In the genomic region with DNA sequence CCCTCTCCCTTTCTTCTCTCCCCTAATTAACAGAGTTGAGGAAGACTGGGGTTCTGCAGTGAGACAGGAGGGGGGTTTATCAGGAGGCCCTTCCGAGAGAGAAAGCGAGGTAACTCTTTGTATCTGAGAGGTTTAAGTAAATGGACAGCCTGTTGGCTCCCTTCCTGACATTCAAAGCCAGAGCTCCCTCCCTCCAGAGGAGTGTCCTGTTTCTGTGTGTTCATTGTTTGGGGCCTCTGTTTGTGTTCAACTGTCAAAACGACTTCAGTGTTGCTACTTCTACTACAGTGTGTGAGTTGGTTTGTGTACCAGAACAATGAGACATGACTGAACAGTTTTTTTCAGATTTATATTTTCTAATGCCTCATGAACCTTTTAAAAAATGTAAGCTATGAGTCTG, we compare ENCODE assay signal across 16 cellular contexts.
DNase-seq lines count a peak whose midpoint lies in the region; ATAC-seq lines count a peak whose summit lies in the region.
"Had no signal": no experiment of that assay in that cellular context is flagged by ENCODE, and none has a peak within 500 bp of the region (broad histone marks: within the 10 kb centered on the region; RNA-seq: fewer than 3 reads in every experiment).

No MANE protein-coding gene starts in this region.

- intact Hi-C loops in left ventricle myocardium superior (cut with micrococcal nuclease): no loop called here
- intact Hi-C loops in activated naive CD4-positive, alpha-beta T cell treated with anti-CD3 and anti-CD28 coated beads for 36 hours (cut with micrococcal nuclease): no loop called here

- H3K4me1 ChIP-seq in neuron (ENCODE audit: insufficient read depth, low read length): peaks cover 15% of the 10 kb centered on the region

- DNase-seq in H7: peak; percentile 12
- peak in 39 of 61 donors; percentile 1 to 59 (median 17) for DNase-seq in caudate nucleus (lab: John Stamatoyannopoulos, UW)
- no peak for DNase-seq in left ventricle myocardium superior
- no peak for DNase-seq in activated naive CD4-positive, alpha-beta T cell treated with anti-CD3 and anti-CD28 coated beads for 36 hours
- no peak for DNase-seq in HuH-7 (ENCODE audit: low spot score)
- no peak for DNase-seq in NAMALWA (ENCODE audit: low spot score)
- DNase-seq in activated CD8-positive, alpha-beta T cell treated with anti-CD3 and anti-CD28 coated beads, Interleukin-2, amount 10 ng/mL, durations not matched to agents 7 days and 5 days: no peak
- DNase-seq: activated CD8-positive, alpha-beta memory T cell treated with anti-CD3 and anti-CD28 coated beads, Interleukin-2, amount 50 U/mL, for 4 hours; AML-193; DND-41; effector CD4-positive, alpha-beta T cell; HCEC 1CT; naive thymus-derived CD8-positive, alpha-beta T cell had no signal

- peak; percentile 84 for ATAC-seq in left ventricle myocardium superior
- no peak for ATAC-seq in activated CD8-positive, alpha-beta T cell treated with anti-CD3 and anti-CD28 coated beads, Interleukin-2, amount 10 ng/mL, durations not matched to agents 7 days and 5 days
- ATAC-seq: K562; naive thymus-derived CD8-positive, alpha-beta T cell; stimulated activated effector memory CD8-positive, alpha-beta T cell treated with anti-CD3 and anti-CD28 coated beads, Interleukin-12 subunit alpha, Interleukin-12 subunit beta, amount 100 ng/mL, for 72 hours had no signal

- H3K9me3 ChIP-seq in neuron (ENCODE audit: low read length): no peaks in the 10 kb centered on the region

- POLR2A ChIA-PET in activated CD8-positive, alpha-beta T cell treated with anti-CD3 and anti-CD28 coated beads, Interleukin-2, amount 10 ng/mL, durations not matched to agents 7 days and 5 days (lab: Charles Lee): no interaction called here

- H3K27ac Mint-ChIP-seq in activated naive CD4-positive, alpha-beta T cell treated with anti-CD3 and anti-CD28 coated beads for 36 hours: no peak overlapping the region
- no peak overlapping the region for H3K27ac Mint-ChIP-seq in activated CD8-positive, alpha-beta T cell treated with anti-CD3 and anti-CD28 coated beads, Interleukin-2, amount 10 ng/mL, durations not matched to agents 7 days and 5 days
- H3K27ac Mint-ChIP-seq: naive thymus-derived CD8-positive, alpha-beta T cell; stimulated activated effector memory CD8-positive, alpha-beta T cell treated with anti-CD3 and anti-CD28 coated beads, Interleukin-12 subunit alpha, Interleukin-12 subunit beta, amount 100 ng/mL, for 72 hours had no signal

- no peaks in the 10 kb centered on the region for H3K4me1 Mint-ChIP-seq in activated naive CD4-positive, alpha-beta T cell treated with anti-CD3 and anti-CD28 coated beads for 36 hours (ENCODE audit: low read depth)
- no peaks in the 10 kb centered on the region for H3K4me1 Mint-ChIP-seq in activated CD8-positive, alpha-beta T cell treated with anti-CD3 and anti-CD28 coated beads, Interleukin-2, amount 10 ng/mL, durations not matched to agents 7 days and 5 days (ENCODE audit: low read depth)
- H3K4me1 Mint-ChIP-seq: naive thymus-derived CD8-positive, alpha-beta T cell; stimulated activated effector memory CD8-positive, alpha-beta T cell treated with anti-CD3 and anti-CD28 coated beads, Interleukin-12 subunit alpha, Interleukin-12 subunit beta, amount 100 ng/mL, for 72 hours had no signal

- peaks cover 2% of the 10 kb centered on the region for H3K9me3 Mint-ChIP-seq in activated naive CD4-positive, alpha-beta T cell treated with anti-CD3 and anti-CD28 coated beads for 36 hours
- no peaks in the 10 kb centered on the region for H3K9me3 Mint-ChIP-seq in activated CD8-positive, alpha-beta T cell treated with anti-CD3 and anti-CD28 coated beads, Interleukin-2, amount 10 ng/mL, durations not matched to agents 7 days and 5 days (ENCODE audit: insufficient read depth)

- no peaks in the 10 kb centered on the region for H3K27me3 ChIP-seq in H7 (ENCODE audit: control insufficient read depth, insufficient read depth, low read length)
- H3K27me3 ChIP-seq in neuron (ENCODE audit: insufficient read depth, low read length): no peaks in the 10 kb centered on the region

- H3K36me3 ChIP-seq in H7 (replicated peaks; ENCODE audit: control insufficient read depth, insufficient read depth, low read length) (no peaks in the 10 kb centered on the region), neuron (ENCODE audit: insufficient read depth, low read length) (no peaks in the 10 kb centered on the region)

- H3K27me3 Mint-ChIP-seq in activated naive CD4-positive, alpha-beta T cell treated with anti-CD3 and anti-CD28 coated beads for 36 hours (ENCODE audit: low read depth): no peaks in the 10 kb centered on the region
- H3K27me3 Mint-ChIP-seq in activated CD8-positive, alpha-beta T cell treated with anti-CD3 and anti-CD28 coated beads, Interleukin-2, amount 10 ng/mL, durations not matched to agents 7 days and 5 days (ENCODE audit: low read depth): no peaks in the 10 kb centered on the region
- H3K27me3 Mint-ChIP-seq: naive thymus-derived CD8-positive, alpha-beta T cell had no signal

- CTCF ChIA-PET in activated naive CD4-positive, alpha-beta T cell treated with anti-CD3 and anti-CD28 coated beads for 36 hours (lab: Charles Lee): no interaction called here
- CTCF ChIA-PET in activated CD8-positive, alpha-beta T cell treated with anti-CD3 and anti-CD28 coated beads, Interleukin-2, amount 10 ng/mL, durations not matched to agents 7 days and 5 days (lab: Charles Lee): no interaction called here

- H3K4me3 Mint-ChIP-seq in activated naive CD4-positive, alpha-beta T cell treated with anti-CD3 and anti-CD28 coated beads for 36 hours: no peak overlapping the region
- H3K4me3 Mint-ChIP-seq in activated CD8-positive, alpha-beta T cell treated with anti-CD3 and anti-CD28 coated beads, Interleukin-2, amount 10 ng/mL, durations not matched to agents 7 days and 5 days: no peak overlapping the region
- H3K4me3 Mint-ChIP-seq: naive thymus-derived CD8-positive, alpha-beta T cell; stimulated activated effector memory CD8-positive, alpha-beta T cell treated with anti-CD3 and anti-CD28 coated beads, Interleukin-12 subunit alpha, Interleukin-12 subunit beta, amount 100 ng/mL, for 72 hours had no signal

- no peaks in the 10 kb centered on the region for H3K36me3 Mint-ChIP-seq in activated naive CD4-positive, alpha-beta T cell treated with anti-CD3 and anti-CD28 coated beads for 36 hours (ENCODE audit: low read depth)
- no peaks in the 10 kb centered on the region for H3K36me3 Mint-ChIP-seq in activated CD8-positive, alpha-beta T cell treated with anti-CD3 and anti-CD28 coated beads, Interleukin-2, amount 10 ng/mL, durations not matched to agents 7 days and 5 days (ENCODE audit: low read depth)
- H3K36me3 Mint-ChIP-seq: naive thymus-derived CD8-positive, alpha-beta T cell; stimulated activated effector memory CD8-positive, alpha-beta T cell treated with anti-CD3 and anti-CD28 coated beads, Interleukin-12 subunit alpha, Interleukin-12 subunit beta, amount 100 ng/mL, for 72 hours had no signal

- H2AFZ ChIP-seq in neuron (ENCODE audit: low read depth, low read length): peak overlapping the region; percentile 94

- H3K27ac ChIP-seq in caudate nucleus (ENCODE audit: low read depth, low read length): peak overlapping the region; percentile 31

- H3K4me3 ChIP-seq in H7 (ENCODE audit: insufficient read depth, low read depth, low read length) (no peak overlapping the region), neuron (ENCODE audit: low read length) (no peak overlapping the region)
- H3K4me3 ChIP-seq: K562 had no signal

Comparison
In these comparisons a context has a peak if more than half of its experiments do, and no peak if none do; other contexts are left out.
1. DNase-seq: peak in H7 (single experiment) and caudate nucleus (39 of 61); none in left ventricle myocardium superior (single experiment), activated naive CD4-positive, alpha-beta T cell treated with anti-CD3 and anti-CD28 coated beads for 36 hours (single experiment), HuH-7 (single experiment), NAMALWA (single experiment) and activated CD8-positive, alpha-beta T cell treated with anti-CD3 and anti-CD28 coated beads, Interleukin-2, amount 10 ng/mL, durations not matched to agents 7 days and 5 days (single experiment).